ENCODE assay signal across 8 cellular contexts in the genomic region with DNA sequence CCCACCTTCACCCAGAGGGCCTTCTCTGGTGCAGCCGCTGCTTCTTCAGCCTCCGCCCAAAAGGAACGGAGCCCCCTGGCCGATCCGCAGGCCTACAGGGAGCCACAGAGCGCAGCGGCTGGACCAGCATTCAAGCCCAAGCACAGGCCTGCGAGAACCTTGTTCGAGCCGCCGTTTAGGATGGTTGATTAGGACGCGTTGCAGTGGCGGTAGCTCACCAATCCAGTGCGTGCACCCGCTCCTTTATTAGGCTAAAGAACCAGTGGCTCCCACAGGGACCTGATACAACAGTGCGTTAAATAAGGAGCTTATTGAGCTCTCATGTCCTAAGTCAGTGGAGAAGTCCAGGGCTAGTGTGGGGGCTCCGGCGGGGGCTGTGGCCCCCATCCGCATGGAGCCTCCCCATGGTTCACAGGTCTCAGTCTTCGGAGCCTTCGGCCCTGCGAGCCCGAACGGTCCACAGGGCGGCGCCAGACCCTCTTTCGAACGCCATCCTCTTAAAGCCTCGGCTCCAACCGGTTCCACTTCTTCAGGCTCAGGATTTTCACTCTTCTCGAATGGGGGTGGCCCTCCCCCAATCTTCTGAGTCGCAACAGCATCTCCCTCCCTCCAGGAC. TPM values are rescaled to one million over a fixed set of nuclear protein-coding genes. Genes with fewer than 3 reads are reported as not detected.
DNase-seq lines count a peak whose midpoint lies in the region; ATAC-seq, FAIRE-seq and TF ChIP-seq lines count a peak whose summit lies in the region.
"Not testable (repeated sequence)": the region's sequence is repeated elsewhere in the genome, so short reads cannot be mapped to it uniquely, and the experiment has no call there.

No MANE protein-coding gene starts in this region.

- not testable (repeated sequence) for H3K27me3 Mint-ChIP-seq in CD8-positive, alpha-beta T cell (ENCODE audit: low read depth); activated CD8-positive, alpha-beta memory T cell treated with anti-CD3 and anti-CD28 coated beads, Interleukin-2, amount 10 ng/mL, durations not matched to agents 7 days and 5 days; progenitor cell of endocrine pancreas

- H2BK15ac ChIP-seq in IMR-90 (ENCODE audit: low read depth, low read length) = not testable (repeated sequence)

- not testable (repeated sequence) for H2AFZ ChIP-seq in IMR-90 (replicated peaks; ENCODE audit: low read length, poor library complexity); HepG2 (ENCODE audit: low read length)

- in situ Hi-C loops in IMR-90 (cut with MboI; ENCODE audit: low sequenced_read_pairs); HepG2 (cut with HindIII; ENCODE audit: extremely low pct_ligation_motif_present, low pct_unique_long_range_greater_than_20kb): not testable (repeated sequence)

- not testable (repeated sequence) for H3K4me3 ChIP-seq in CD8-positive, alpha-beta T cell (ENCODE audit: low read depth, low read length); IMR-90 (ENCODE audit: insufficient read depth, low read depth, low read length); cardiac fibroblast (replicated peaks in 1 of 2; ENCODE audit: low read depth in 2 of 2, low read length in 2 of 2); foreskin fibroblast (ENCODE audit: low read depth in 1 of 2, low read length in 2 of 2); HepG2 (replicated peaks in 1 of 3; ENCODE audit: insufficient read depth in 1 of 3, low read depth in 2 of 3, low read length in 3 of 3); upper lobe of left lung

- FAIRE-seq in HepG2 (lab: Jason Lieb, UNC) = not testable (repeated sequence)

- not testable (repeated sequence) for H3K4me2 ChIP-seq in IMR-90 (ENCODE audit: low read depth, low read length)
- H3K4me2 ChIP-seq in HepG2 (ENCODE audit: low read depth, low read length) = peak overlapping the region; percentile 36; the same call in 1 of the 2 replicates

- not testable (repeated sequence) for TF ChIP-seq RAD21 in IMR-90 (IDR thresholded peaks at IDR 0.05; ENCODE audit: low read length); HepG2 (CRISPR knock-in tag; IDR thresholded peaks at IDR 0.05)

- not testable (repeated sequence) for H2BK120ac ChIP-seq in IMR-90 (ENCODE audit: low read depth, low read length)

- H3K4ac ChIP-seq in IMR-90 (ENCODE audit: low read depth, low read length) = not testable (repeated sequence)

- H3K4me1 ChIP-seq in CD8-positive, alpha-beta T cell (ENCODE audit: insufficient read depth, low read length); IMR-90 (ENCODE audit: control insufficient read depth, insufficient read depth, low read length); HepG2 (ENCODE audit: insufficient read depth, low read length); upper lobe of left lung: not testable (repeated sequence)

- BruUV-seq in IMR-90 (replicated peaks; lab: Mats Ljungman, UMichigan); HepG2 (replicated peaks; lab: Mats Ljungman, UMichigan): not testable (repeated sequence)

- H3K36me3 Mint-ChIP-seq in CD8-positive, alpha-beta T cell; activated CD8-positive, alpha-beta memory T cell treated with anti-CD3 and anti-CD28 coated beads, Interleukin-2, amount 10 ng/mL, durations not matched to agents 7 days and 5 days; progenitor cell of endocrine pancreas (ENCODE audit: insufficient read depth): not testable (repeated sequence)

- dilution Hi-C loops in IMR-90 (cut with HindIII; ENCODE audit: low sequenced_read_pairs, unreplicated experiment) = not testable (repeated sequence)

- not testable (repeated sequence) for H3K23ac ChIP-seq in IMR-90 (ENCODE audit: low read depth, low read length)

- not testable (repeated sequence) for H3K9me3 Mint-ChIP-seq in CD8-positive, alpha-beta T cell; activated CD8-positive, alpha-beta memory T cell treated with anti-CD3 and anti-CD28 coated beads, Interleukin-2, amount 10 ng/mL, durations not matched to agents 7 days and 5 days (ENCODE audit: low read depth); progenitor cell of endocrine pancreas (ENCODE audit: low read depth)

- H3K9me3 ChIP-seq in CD8-positive, alpha-beta T cell (ENCODE audit: low read length); IMR-90 (ENCODE audit: control insufficient read depth, insufficient read depth, low read length); HepG2 (ENCODE audit: low read length); upper lobe of left lung: not testable (repeated sequence)

- peak in 1 of 7 experiments; percentile 21 for DNase-seq in CD8-positive, alpha-beta T cell
- DNase-seq in IMR-90; activated CD8-positive, alpha-beta memory T cell treated with anti-CD3 and anti-CD28 coated beads, Interleukin-2, amount 10 ng/mL, durations not matched to agents 7 days and 5 days; cardiac fibroblast (ENCODE audit: low read depth in 2 of 2); foreskin fibroblast; HepG2 (ENCODE audit: low spot score); progenitor cell of endocrine pancreas (ENCODE audit: low spot score, unreplicated experiment): not testable (repeated sequence)
- DNase-seq in upper lobe of left lung = peak; percentile 32 to 45

- H3K9ac ChIP-seq in IMR-90 (ENCODE audit: low read depth, low read length); HepG2 (ENCODE audit: insufficient read depth, low read depth, low read length): not testable (repeated sequence)

- not testable (repeated sequence) for H3K9me1 ChIP-seq in IMR-90 (ENCODE audit: insufficient read depth, low read length)

- WGBS in IMR-90 (ENCODE audit: extremely low coverage in 2 of 2, insufficient read length in 1 of 2), 2 experiments = 27% methylated on average over 12 of the region's 33 CpGs; no CpG with 5 or more reads in 1 of the 2 experiments
- WGBS in HepG2 (ENCODE audit: low lambda C conversion rate) = 70% methylated on average over 19 of the region's 33 CpGs
- 18 to 24% methylated on average over 14 to 24 of the region's 33 CpGs for WGBS in upper lobe of left lung, 2 donors

- H3K4me3 Mint-ChIP-seq in CD8-positive, alpha-beta T cell; activated CD8-positive, alpha-beta memory T cell treated with anti-CD3 and anti-CD28 coated beads, Interleukin-2, amount 10 ng/mL, durations not matched to agents 7 days and 5 days; progenitor cell of endocrine pancreas (ENCODE audit: low read depth): not testable (repeated sequence)

- not testable (repeated sequence) for TF ChIP-seq CTCF in CD8-positive, alpha-beta T cell (IDR thresholded peaks at IDR 0.05)
- TF ChIP-seq CTCF in IMR-90 (conservative IDR thresholded peaks at IDR 0.05; ENCODE audit: low read depth, low read length) (0 out of 2 replicates have a peak, but pooled peaks have one; percentile 10), cardiac fibroblast (IDR thresholded peaks at IDR 0.05; ENCODE audit: low read depth, low read length) (peak; percentile 26), foreskin fibroblast (IDR thresholded peaks at IDR 0.05; ENCODE audit: low read depth, low read length) (peak; percentile 28), HepG2 (CRISPR knock-in tag; IDR thresholded peaks at IDR 0.05) (peak; percentile 70), progenitor cell of endocrine pancreas (IDR thresholded peaks at IDR 0.05; ENCODE audit: unreplicated experiment) (peak; percentile 27), upper lobe of left lung (IDR thresholded peaks at IDR 0.05) (peak in 3 of 6 experiments; percentile 10 to 29 (median 28))

- H2AK5ac ChIP-seq in IMR-90 (ENCODE audit: low read depth, low read length) = not testable (repeated sequence)

- peak; percentile 57 for ATAC-seq in CD8-positive, alpha-beta T cell
- ATAC-seq in IMR-90 (ENCODE audit: low read depth) (peak; percentile 83), HepG2 (peak; percentile 80), upper lobe of left lung (ENCODE audit: low FRiP score in 2 of 2) (peak in 1 of 2 donors; percentile 60)
- ATAC-seq in activated CD8-positive, alpha-beta memory T cell treated with anti-CD3 and anti-CD28 coated beads, Interleukin-2, amount 10 ng/mL, durations not matched to agents 7 days and 5 days = peak; percentile 47

- TF ChIP-seq EP300 in HepG2 (IDR thresholded peaks at IDR 0.05; ENCODE audit: low read depth in 2 of 2, low read length in 2 of 2); HepG2 (CRISPR knock-in tag; IDR thresholded peaks at IDR 0.05; ENCODE audit: borderline replicate concordance); upper lobe of left lung (IDR thresholded peaks at IDR 0.05): not testable (repeated sequence)

- not testable (repeated sequence) for H3K14ac ChIP-seq in IMR-90 (replicated peaks; ENCODE audit: low read depth, low read length)

- not testable (repeated sequence) for H3K27me3 ChIP-seq in CD8-positive, alpha-beta T cell (ENCODE audit: insufficient read depth, low read length); IMR-90 (ENCODE audit: control insufficient read depth, insufficient read depth, low read length); HepG2 (ENCODE audit: control insufficient read depth in 1 of 2, insufficient read depth in 2 of 2, low read length in 2 of 2); upper lobe of left lung

- H3K56ac ChIP-seq in IMR-90 (ENCODE audit: extremely low read depth, insufficient read depth, low read length) = not testable (repeated sequence)

- TF ChIP-seq POLR2A in IMR-90 (IDR thresholded peaks at IDR 0.05; ENCODE audit: low read depth, low read length); HepG2 (IDR thresholded peaks at IDR 0.05; ENCODE audit: insufficient read depth in 1 of 2, low read depth in 2 of 2, low read length in 2 of 2); upper lobe of left lung (IDR thresholded peaks at IDR 0.05): not testable (repeated sequence)

- H3K4me1 Mint-ChIP-seq in CD8-positive, alpha-beta T cell (ENCODE audit: low read depth); activated CD8-positive, alpha-beta memory T cell treated with anti-CD3 and anti-CD28 coated beads, Interleukin-2, amount 10 ng/mL, durations not matched to agents 7 days and 5 days; progenitor cell of endocrine pancreas (ENCODE audit: low read depth): not testable (repeated sequence)

- not testable (repeated sequence) for H4K5ac ChIP-seq in IMR-90 (ENCODE audit: low read depth, low read length)

- H3K79me1 ChIP-seq in IMR-90 (ENCODE audit: low read depth in 1 of 2, low read length in 2 of 2) = not testable (repeated sequence)

- not testable (repeated sequence) for H4K8ac ChIP-seq in IMR-90 (ENCODE audit: low read depth in 2 of 2, low read length in 2 of 2)

- not testable (repeated sequence) for H3K79me2 ChIP-seq in HepG2 (ENCODE audit: insufficient read depth, low read length)

- not testable (repeated sequence) for H3K27ac ChIP-seq in CD8-positive, alpha-beta T cell (ENCODE audit: low read depth, low read length); IMR-90 (ENCODE audit: insufficient read depth, low read length); HepG2 (ENCODE audit: extremely low read length, insufficient read depth, low read length); upper lobe of left lung

- not testable (repeated sequence) for H2BK20ac ChIP-seq in IMR-90 (ENCODE audit: low read depth, low read length)

- H4K20me1 ChIP-seq in IMR-90 (ENCODE audit: insufficient read depth, low read length); HepG2 (ENCODE audit: insufficient read depth, low read length): not testable (repeated sequence)

- not testable (repeated sequence) for H2AK9ac ChIP-seq in IMR-90 (replicated peaks; ENCODE audit: low read depth, low read length, poor library complexity)

- H4K91ac ChIP-seq in IMR-90 (ENCODE audit: insufficient read depth, low read depth, low read length) = not testable (repeated sequence)

- POLR2A ChIA-PET in CD8-positive, alpha-beta T cell (lab: Charles Lee); IMR-90 (lab: Charles Lee; ENCODE audit: unreplicated experiment); HepG2 (lab: Yijun Ruan, JAX): not testable (repeated sequence)

- CTCF ChIA-PET in CD8-positive, alpha-beta T cell (lab: Charles Lee); IMR-90 (lab: Yijun Ruan, JAX); activated CD8-positive, alpha-beta memory T cell treated with anti-CD3 and anti-CD28 coated beads, Interleukin-2, amount 10 ng/mL, durations not matched to agents 7 days and 5 days (lab: Charles Lee); HepG2 (lab: Yijun Ruan, JAX; ENCODE audit: low intra/inter-chr PET ratio, low total read pairs): not testable (repeated sequence)

- intact Hi-C loops in CD8-positive, alpha-beta T cell (cut with DNase I, micrococcal nuclease); IMR-90 (cut with micrococcal nuclease); HepG2 (cut with micrococcal nuclease; ENCODE audit: unreplicated experiment): not testable (repeated sequence)

- H3K36me3 ChIP-seq in CD8-positive, alpha-beta T cell (ENCODE audit: insufficient read depth, low read length); IMR-90 (ENCODE audit: control insufficient read depth, insufficient read depth, low read length); HepG2 (replicated peaks in 1 of 2; ENCODE audit: control insufficient read depth in 1 of 2, insufficient read depth in 2 of 2, low read length in 2 of 2); upper lobe of left lung: not testable (repeated sequence)

- H3K18ac ChIP-seq in IMR-90 (ENCODE audit: low read depth, low read length) = not testable (repeated sequence)

- not testable (repeated sequence) for H2BK5ac ChIP-seq in IMR-90 (ENCODE audit: low read depth, low read length, poor library complexity, severe bottlenecking)

- H3K27ac Mint-ChIP-seq in CD8-positive, alpha-beta T cell; activated CD8-positive, alpha-beta memory T cell treated with anti-CD3 and anti-CD28 coated beads, Interleukin-2, amount 10 ng/mL, durations not matched to agents 7 days and 5 days; progenitor cell of endocrine pancreas: not testable (repeated sequence)

RNA-seq across cellular contexts. Expression of a gene that starts 10.7 kb away (rescaled TPM):
- 100 to 1,000 TPM; 127 to 132 TPM for total RNA-seq in CD8-positive, alpha-beta T cell
- 4.2 and 4.7 TPM in 2 replicates for total RNA-seq in IMR-90 (2012; rRNA removed)
- 16.4 and 17.1 TPM in 2 replicates for polyA plus RNA-seq in IMR-90 (2012; rRNA removed)
- polyA plus RNA-seq in IMR-90 (2012; cell fraction: cytosol; rRNA removed) = 19.0 and 19.9 TPM in 2 replicates
- polyA plus RNA-seq in IMR-90 (2012; cell fraction: nucleus; rRNA removed; ENCODE audit: low replicate concordance) = 35.0 and 53.2 TPM in 2 replicates
- total RNA-seq in activated CD8-positive, alpha-beta memory T cell treated with anti-CD3 and anti-CD28 coated beads, Interleukin-2, amount 10 ng/mL, durations not matched to agents 7 days and 5 days = 10 to 100 TPM; 49.0 to 51.2 TPM
- 7.1 and 7.6 TPM in 2 replicates for total RNA-seq in HepG2 (2016; rRNA removed; fragmentation: Illumina TruSeq; extraction: Trizol)
- total RNA-seq in HepG2 (2016; cell fraction: cytosol; rRNA removed; fragmentation: Illumina TruSeq; extraction: Trizol; ENCODE audit: low read depth) = 48.6 and 52.8 TPM in 2 replicates
- total RNA-seq in HepG2 (2016; cell fraction: insoluble cytoplasmic fraction; rRNA removed; fragmentation: Illumina TruSeq; extraction: Trizol) = 6.8 and 8.8 TPM in 2 replicates
- 15.5 and 18.1 TPM in 2 replicates for total RNA-seq in HepG2 (2016; cell fraction: membrane; rRNA removed; fragmentation: Illumina TruSeq; extraction: Trizol)
- total RNA-seq in HepG2 (2016; cell fraction: nucleus; rRNA removed; fragmentation: Illumina TruSeq; extraction: Trizol) = 8.8 and 9.0 TPM in 2 replicates
- 13.5 and 14.6 TPM in 2 replicates for polyA plus RNA-seq in HepG2 (2011; rRNA removed)
- polyA plus RNA-seq in HepG2 (2011; cell fraction: cytosol; rRNA removed) = 5.3 and 7.9 TPM in 2 replicates
- 24.7 and 25.8 TPM in 2 replicates for polyA plus RNA-seq in HepG2 (2011; cell fraction: nucleus; rRNA removed)
- 5.7 and 11.4 TPM in 2 replicates for polyA plus RNA-seq in HepG2 (2012)
- polyA plus RNA-seq in HepG2 (2016; cell fraction: cytosol; fragmentation: Illumina TruSeq; extraction: Trizol; ENCODE audit: low read depth) = 0.94 and 1.7 TPM in 2 replicates
- polyA plus RNA-seq in HepG2 (2016; cell fraction: insoluble cytoplasmic fraction; fragmentation: Illumina TruSeq; extraction: Trizol; ENCODE audit: low read depth) = 4.7 and 7.1 TPM in 2 replicates
- 3.2 and 3.4 TPM in 2 replicates for polyA plus RNA-seq in HepG2 (2016; cell fraction: membrane; fragmentation: Illumina TruSeq; extraction: Trizol; ENCODE audit: low read depth)
- polyA plus RNA-seq in HepG2 (2016; cell fraction: nucleus; fragmentation: Illumina TruSeq; extraction: Trizol; ENCODE audit: insufficient read depth, low read depth) = 12.1 and 12.9 TPM in 2 replicates
- 64.3 and 116 TPM in 2 replicates for polyA minus RNA-seq in HepG2 (2011; rRNA and poly(A)+ RNA removed; ENCODE audit: low replicate concordance)
- polyA minus RNA-seq in HepG2 (2011; cell fraction: cytosol; rRNA and poly(A)+ RNA removed) = 15.4 and 23.1 TPM in 2 replicates
- 22.1 and 31.3 TPM in 2 replicates for polyA minus RNA-seq in HepG2 (2011; cell fraction: nucleus; rRNA and poly(A)+ RNA removed)
- total RNA-seq in progenitor cell of endocrine pancreas = 30.1 and 34.5 TPM in 2 replicates
- total RNA-seq in upper lobe of left lung = 100 to 1,000 TPM in 2 of 6 donors, 10 to 100 TPM in 4; 52.1 to 229 (median 72.0) TPM
